In the genomic region with DNA sequence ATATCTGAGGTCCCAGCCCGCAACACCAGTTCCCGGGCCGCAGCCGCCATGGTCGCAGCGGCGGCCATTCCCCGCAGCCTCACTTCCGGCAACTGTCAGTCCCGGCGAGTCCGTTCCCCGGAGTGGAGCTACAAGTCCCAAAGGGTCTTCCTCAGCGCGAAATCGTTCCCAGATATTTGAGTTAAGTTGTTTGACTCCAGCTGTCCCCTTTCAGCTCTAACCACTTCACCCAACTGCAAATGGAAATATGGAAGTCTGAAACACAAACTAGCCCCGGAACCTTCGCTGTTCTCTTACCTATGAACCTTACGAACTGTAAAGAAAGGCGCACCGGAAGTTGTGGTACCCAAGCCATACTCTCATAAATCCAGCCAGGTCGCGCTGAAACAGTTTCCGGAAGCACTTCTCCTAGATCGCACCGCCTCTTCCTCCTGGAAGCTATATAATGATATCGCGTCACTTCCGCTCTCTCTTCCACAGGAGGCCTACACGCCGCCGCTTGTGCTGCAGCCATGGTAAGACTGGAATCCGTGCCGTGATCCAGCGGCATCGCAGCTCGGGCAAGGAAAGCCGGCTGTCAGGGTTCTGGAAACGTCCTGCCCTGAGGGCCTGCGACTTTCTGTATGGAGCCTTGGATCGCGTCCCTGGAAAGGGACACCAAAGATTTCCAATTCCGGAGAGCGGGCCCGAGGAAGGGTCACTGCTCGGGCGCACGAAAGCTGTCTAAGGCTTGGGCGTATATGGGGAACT, we compare ENCODE assay signal across 1 cellular context.
TF ChIP-seq lines count a peak whose summit lies in the region.

Gene RPS18, plus strand, starts transcription at position 468 of the 750 bp plus-strand sequence. Its CDS starts 45 bp downstream, at position 513.
Gene VPS52, minus strand, starts transcription at position 269 of the 750 bp plus-strand sequence. Its CDS starts 201 bp downstream, at position 68.

TF ChIP-seq in A549, 52 proteins besides CTCF, POLR2A, EP300 and RAD21 (continued from another document):
- TF ChIP-seq HMGXB4 (CRISPR knock-in tag; IDR thresholded peaks at IDR 0.05; ENCODE audit: borderline replicate concordance): no peak
- TF ChIP-seq RCOR1 (IDR thresholded peaks at IDR 0.05; ENCODE audit: low read depth, low read length): no peak
- no peak for TF ChIP-seq NPAS2 (CRISPR knock-in tag; IDR thresholded peaks at IDR 0.05; ENCODE audit: borderline replicate concordance)
- no peak for TF ChIP-seq TP53 (CRISPR knock-in tag; IDR thresholded peaks at IDR 0.05)
- peak; percentile 84; the same call in 1 of the 2 replicates for TF ChIP-seq MYC (IDR thresholded peaks at IDR 0.05; ENCODE audit: borderline replicate concordance, low read length)
- TF ChIP-seq, protein P1, sequence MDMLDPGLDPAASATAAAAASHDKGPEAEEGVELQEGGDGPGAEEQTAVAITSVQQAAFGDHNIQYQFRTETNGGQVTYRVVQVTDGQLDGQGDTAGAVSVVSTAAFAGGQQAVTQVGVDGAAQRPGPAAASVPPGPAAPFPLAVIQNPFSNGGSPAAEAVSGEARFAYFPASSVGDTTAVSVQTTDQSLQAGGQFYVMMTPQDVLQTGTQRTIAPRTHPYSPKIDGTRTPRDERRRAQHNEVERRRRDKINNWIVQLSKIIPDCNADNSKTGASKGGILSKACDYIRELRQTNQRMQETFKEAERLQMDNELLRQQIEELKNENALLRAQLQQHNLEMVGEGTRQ (IDR thresholded peaks at IDR 0.05): no peak
- no peak for TF ChIP-seq ELK1 (IDR thresholded peaks at IDR 0.05; ENCODE audit: low read depth, low read length)
- TF ChIP-seq REST (IDR thresholded peaks at IDR 0.05): no peak
- TF ChIP-seq HOXB5 (CRISPR knock-in tag; IDR thresholded peaks at IDR 0.05): no peak
- peak; percentile 18; the same call in 1 of the 2 replicates for TF ChIP-seq GATA3 (IDR thresholded peaks at IDR 0.05; ENCODE audit: borderline replicate concordance)
- no peak for TF ChIP-seq HDAC2 (IDR thresholded peaks at IDR 0.05)
- no peak for TF ChIP-seq EHMT2 (IDR thresholded peaks at IDR 0.05; ENCODE audit: low read depth)
- no peak for TF ChIP-seq FOSB (CRISPR knock-in tag; IDR thresholded peaks at IDR 0.05)
- no peak for TF ChIP-seq ZNF302 (CRISPR knock-in tag; IDR thresholded peaks at IDR 0.05)
- TF ChIP-seq HOXB13 (CRISPR knock-in tag; IDR thresholded peaks at IDR 0.05; ENCODE audit: low read depth): no peak
- TF ChIP-seq NFE2L2 (conservative IDR thresholded peaks at IDR 0.05; ENCODE audit: low read length): no peak
- no peak for TF ChIP-seq BHLHE40 (IDR thresholded peaks at IDR 0.05; ENCODE audit: low read depth, low read length)
- TF ChIP-seq KDM5A (IDR thresholded peaks at IDR 0.05): peak; percentile 88
- TF ChIP-seq, protein P2, sequence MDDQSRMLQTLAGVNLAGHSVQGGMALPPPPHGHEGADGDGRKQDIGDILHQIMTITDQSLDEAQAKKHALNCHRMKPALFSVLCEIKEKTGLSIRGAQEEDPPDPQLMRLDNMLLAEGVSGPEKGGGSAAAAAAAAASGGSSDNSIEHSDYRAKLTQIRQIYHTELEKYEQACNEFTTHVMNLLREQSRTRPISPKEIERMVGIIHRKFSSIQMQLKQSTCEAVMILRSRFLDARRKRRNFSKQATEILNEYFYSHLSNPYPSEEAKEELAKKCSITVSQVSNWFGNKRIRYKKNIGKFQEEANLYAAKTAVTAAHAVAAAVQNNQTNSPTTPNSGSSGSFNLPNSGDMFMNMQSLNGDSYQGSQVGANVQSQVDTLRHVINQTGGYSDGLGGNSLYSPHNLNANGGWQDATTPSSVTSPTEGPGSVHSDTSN (IDR thresholded peaks at IDR 0.05): no peak
- no peak for TF ChIP-seq CBX2 (IDR thresholded peaks at IDR 0.05; ENCODE audit: borderline replicate concordance, low read depth)
- TF ChIP-seq EHF (CRISPR knock-in tag; IDR thresholded peaks at IDR 0.05): no peak
- no peak for TF ChIP-seq TFCP2L1 (CRISPR knock-in tag; IDR thresholded peaks at IDR 0.05)
- TF ChIP-seq FOXS1 (CRISPR knock-in tag; IDR thresholded peaks at IDR 0.05): no peak
- TF ChIP-seq MAX (IDR thresholded peaks at IDR 0.05): peak; percentile 99
- TF ChIP-seq ZC3H11A (IDR thresholded peaks at IDR 0.05): no peak
- TF ChIP-seq, protein P3, sequence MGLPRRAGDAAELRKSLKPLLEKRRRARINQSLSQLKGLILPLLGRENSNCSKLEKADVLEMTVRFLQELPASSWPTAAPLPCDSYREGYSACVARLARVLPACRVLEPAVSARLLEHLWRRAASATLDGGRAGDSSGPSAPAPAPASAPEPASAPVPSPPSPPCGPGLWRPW (IDR thresholded peaks at IDR 0.05): no peak
- no peak for TF ChIP-seq ZSCAN20 (CRISPR knock-in tag; IDR thresholded peaks at IDR 0.05)
- no peak for TF ChIP-seq CBX8 (IDR thresholded peaks at IDR 0.05)
- peak; percentile 75 for TF ChIP-seq PHF8 (IDR thresholded peaks at IDR 0.05; ENCODE audit: borderline replicate concordance, low read depth)
- TF ChIP-seq JUNB (IDR thresholded peaks at IDR 0.05): no peak
- TF ChIP-seq RARB (CRISPR knock-in tag; IDR thresholded peaks at IDR 0.05): no peak
- no peak for TF ChIP-seq ATOH8 (CRISPR knock-in tag; IDR thresholded peaks at IDR 0.05; ENCODE audit: low read depth)
- TF ChIP-seq NR3C1 (IDR thresholded peaks at IDR 0.05): no peak
- TF ChIP-seq JUN (IDR thresholded peaks at IDR 0.05): peak; percentile 85 to 97
- no peak for TF ChIP-seq ZFP36 (IDR thresholded peaks at IDR 0.05; ENCODE audit: borderline replicate concordance, partially characterized antibody)
- no peak for TF ChIP-seq RNF2 (IDR thresholded peaks at IDR 0.05; ENCODE audit: borderline replicate concordance, low read depth)
- no peak for TF ChIP-seq CEBPB (IDR thresholded peaks at IDR 0.05)
- TF ChIP-seq MAFK (IDR thresholded peaks at IDR 0.05; ENCODE audit: partially characterized antibody): no peak
- TF ChIP-seq POLR2AphosphoS2 (conservative IDR thresholded peaks at IDR 0.05; ENCODE audit: low read length): no peak
- TF ChIP-seq ESRRA (IDR thresholded peaks at IDR 0.05; ENCODE audit: borderline replicate concordance, low read length): no peak
- TF ChIP-seq MAZ (IDR thresholded peaks at IDR 0.05; ENCODE audit: borderline replicate concordance, low read depth, low read length): no peak
